ENCODE assay signal across 26 cellular contexts in the genomic region with DNA sequence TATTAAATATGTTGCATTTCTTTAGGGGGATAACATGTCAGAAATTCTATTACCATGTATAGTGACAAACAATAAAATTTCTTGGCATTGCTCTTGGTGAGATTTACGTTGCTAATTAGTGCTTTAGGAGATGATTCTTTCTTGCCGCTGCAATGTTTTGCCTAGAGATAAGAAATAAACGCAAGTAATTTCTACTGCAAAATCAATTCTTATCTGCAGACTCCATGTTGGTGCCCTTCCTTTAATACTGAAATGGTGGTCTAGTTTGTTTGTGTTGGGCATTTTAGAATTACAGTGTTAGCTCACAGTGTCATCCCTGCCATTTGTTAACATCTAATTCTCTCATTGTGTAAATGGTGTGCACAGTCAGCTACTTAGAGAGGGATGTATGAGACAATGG.
"Had no signal": no experiment of that assay in that cellular context is flagged by ENCODE, and none has a peak within 500 bp of the region (broad histone marks: within the 10 kb centered on the region; RNA-seq: fewer than 3 reads in every experiment).

No MANE protein-coding gene starts in this region.

- ATAC-seq: effector memory CD8-positive, alpha-beta T cell; esophagus mucosa; gastrocnemius medialis; heart right ventricle; left cardiac atrium; left lung; left ventricle myocardium superior; lower lobe of right lung; mucosa of descending colon had no signal

- FAIRE-seq: colon, endometrium, islet of Langerhans, keratinocyte had no signal

- H3K4me1 Mint-ChIP-seq: endodermal cell, naive B cell had no signal

- H3K27me3 Mint-ChIP-seq: dendritic cell treated with granulocyte-macrophage colony-stimulating factor and Interleukin-4, amounts not matched to agents 40 ng/mL and 50 ng/mL, for 4 days; effector memory CD8-positive, alpha-beta T cell; naive B cell had no signal

- DNase-seq: cortex of kidney; effector CD8-positive, alpha-beta T cell; effector memory CD8-positive, alpha-beta T cell; endodermal cell; esophagus squamous epithelium; foreskin fibroblast; foreskin melanocyte; gastrocnemius medialis; glutamatergic neuron; head of caudate nucleus; heart right ventricle; hippocampal formation; left cardiac atrium; left lung; left ventricle myocardium superior; lower lobe of right lung; mesenchymal stem cell; mucosa of descending colon; naive B cell had no signal

- H3K36me3 Mint-ChIP-seq: naive B cell had no signal

- H3K27ac Mint-ChIP-seq: dendritic cell treated with granulocyte-macrophage colony-stimulating factor and Interleukin-4, amounts not matched to agents 40 ng/mL and 50 ng/mL, for 4 days; effector memory CD8-positive, alpha-beta T cell; endodermal cell; mesothelial cell of epicardium had no signal

- H3K4me3 Mint-ChIP-seq: dendritic cell treated with granulocyte-macrophage colony-stimulating factor and Interleukin-4, amounts not matched to agents 40 ng/mL and 50 ng/mL, for 4 days; effector memory CD8-positive, alpha-beta T cell; endodermal cell; mesothelial cell of epicardium; naive B cell had no signal

- H3K9me3 Mint-ChIP-seq: dendritic cell treated with granulocyte-macrophage colony-stimulating factor and Interleukin-4, amounts not matched to agents 40 ng/mL and 50 ng/mL, for 4 days; endodermal cell; mesothelial cell of epicardium; naive B cell had no signal
